ENCODE assay signal across 14 cellular contexts in genomic region chr9:113164536-113165300, GRCh38. TPM values are rescaled to one million over a fixed set of nuclear protein-coding genes. Genes with fewer than 3 reads are reported as not detected.
DNase-seq lines count a peak whose midpoint lies in the region; ATAC-seq lines count a peak whose summit lies in the region.
"Had no signal": no experiment of that assay in that cellular context is flagged by ENCODE, and none has a peak within 500 bp of the region (broad histone marks: within the 10 kb centered on the region; RNA-seq: fewer than 3 reads in every experiment).

No MANE protein-coding gene starts in this region.

- POLR2A ChIA-PET in activated CD4-positive, alpha-beta memory T cell treated with anti-CD3 and anti-CD28 coated beads for 36 hours (lab: Charles Lee) = no interaction called here

- no peaks in the 10 kb centered on the region for H3K9me3 Mint-ChIP-seq in activated CD4-positive, alpha-beta memory T cell treated with anti-CD3 and anti-CD28 coated beads for 36 hours
- no peaks in the 10 kb centered on the region for H3K9me3 Mint-ChIP-seq in stimulated activated naive B cell treated with anti-CD40 and anti-IgM and Interleukin-4, amounts not matched to agents 10 μg/mL and 1 μg/mL and 100 μg/mL, for 72 hours
- H3K9me3 Mint-ChIP-seq: CD4-positive, alpha-beta memory T cell; effector memory CD8-positive, alpha-beta T cell; naive thymus-derived CD4-positive, alpha-beta T cell; T-cell had no signal

- no peaks in the 10 kb centered on the region for H3K4me1 Mint-ChIP-seq in activated CD4-positive, alpha-beta memory T cell treated with anti-CD3 and anti-CD28 coated beads for 36 hours (ENCODE audit: low read depth)
- peaks cover 0 to 2% of the 10 kb centered on the region in 2 donors for H3K4me1 Mint-ChIP-seq in stimulated activated naive B cell treated with anti-CD40 and anti-IgM and Interleukin-4, amounts not matched to agents 10 μg/mL and 1 μg/mL and 100 μg/mL, for 72 hours
- H3K4me1 Mint-ChIP-seq: CD4-positive, alpha-beta memory T cell; naive thymus-derived CD4-positive, alpha-beta T cell; T-cell had no signal

- no peak overlapping the region for H3K27ac Mint-ChIP-seq in activated CD4-positive, alpha-beta memory T cell treated with anti-CD3 and anti-CD28 coated beads for 36 hours
- no peak overlapping the region for H3K27ac Mint-ChIP-seq in stimulated activated naive B cell treated with anti-CD40 and anti-IgM and Interleukin-4, amounts not matched to agents 10 μg/mL and 1 μg/mL and 100 μg/mL, for 72 hours
- H3K27ac Mint-ChIP-seq: effector memory CD8-positive, alpha-beta T cell; T-cell had no signal

- H3K36me3 Mint-ChIP-seq in activated CD4-positive, alpha-beta memory T cell treated with anti-CD3 and anti-CD28 coated beads for 36 hours = peaks cover 43% of the 10 kb centered on the region
- H3K36me3 Mint-ChIP-seq in stimulated activated naive B cell treated with anti-CD40 and anti-IgM and Interleukin-4, amounts not matched to agents 10 μg/mL and 1 μg/mL and 100 μg/mL, for 72 hours = peaks cover 42 to 69% of the 10 kb centered on the region in 2 donors

- no peaks in the 10 kb centered on the region for H3K27me3 Mint-ChIP-seq in activated CD4-positive, alpha-beta memory T cell treated with anti-CD3 and anti-CD28 coated beads for 36 hours
- no peaks in the 10 kb centered on the region for H3K27me3 Mint-ChIP-seq in stimulated activated naive B cell treated with anti-CD40 and anti-IgM and Interleukin-4, amounts not matched to agents 10 μg/mL and 1 μg/mL and 100 μg/mL, for 72 hours
- H3K27me3 Mint-ChIP-seq: CD4-positive, alpha-beta memory T cell; effector memory CD8-positive, alpha-beta T cell; naive thymus-derived CD4-positive, alpha-beta T cell; T-cell had no signal

- intact Hi-C loops in posterior cingulate gyrus (cut with DNase I) = loop anchor here (5.0 kb wide), 1 partner anchor 58 kb away; the partner anchor contains the start of genes FKBP15 and SLC31A1
- intact Hi-C loops in activated CD4-positive, alpha-beta memory T cell treated with anti-CD3 and anti-CD28 coated beads for 36 hours (cut with micrococcal nuclease) = no loop called here

- CTCF ChIA-PET in activated CD4-positive, alpha-beta memory T cell treated with anti-CD3 and anti-CD28 coated beads for 36 hours (lab: Charles Lee) = no interaction called here

- ATAC-seq in stimulated activated naive B cell treated with anti-CD40 and anti-IgM and Interleukin-4, amounts not matched to agents 10 μg/mL and 1 μg/mL and 100 μg/mL, for 72 hours (replicated peaks) = no peak
- ATAC-seq: effector memory CD8-positive, alpha-beta T cell; naive thymus-derived CD4-positive, alpha-beta T cell; T-cell had no signal

- no peak overlapping the region for H3K4me3 Mint-ChIP-seq in activated CD4-positive, alpha-beta memory T cell treated with anti-CD3 and anti-CD28 coated beads for 36 hours
- H3K4me3 Mint-ChIP-seq in stimulated activated naive B cell treated with anti-CD40 and anti-IgM and Interleukin-4, amounts not matched to agents 10 μg/mL and 1 μg/mL and 100 μg/mL, for 72 hours = no peak overlapping the region
- H3K4me3 Mint-ChIP-seq: CD4-positive, alpha-beta memory T cell; effector memory CD8-positive, alpha-beta T cell; naive thymus-derived CD4-positive, alpha-beta T cell; T-cell had no signal

- DNase-seq in EL = peak; percentile 23
- DNase-seq in anterior cingulate cortex (lab: John Stamatoyannopoulos, UW) = peak in 49 of 58 donors; percentile 19 to 81 (median 58)
- DNase-seq in globus pallidus (ENCODE audit: low spot score) = peak; percentile 80
- peak; percentile 53 to 93 (median 70) for DNase-seq in posterior cingulate gyrus
- no peak for DNase-seq in HuH-7 (ENCODE audit: low spot score)
- no peak for DNase-seq in activated CD4-positive, alpha-beta memory T cell treated with anti-CD3 and anti-CD28 coated beads for 36 hours
- DNase-seq in stimulated activated naive B cell treated with anti-CD40 and anti-IgM and Interleukin-4, amounts not matched to agents 10 μg/mL and 1 μg/mL and 100 μg/mL, for 72 hours = no peak
- no peak for DNase-seq in retina
- DNase-seq: activated naive CD4-positive, alpha-beta T cell treated with Interleukin-2 at 50 U/mL for 16 hours; CD4-positive, alpha-beta memory T cell; effector memory CD8-positive, alpha-beta T cell; naive thymus-derived CD4-positive, alpha-beta T cell; NCI-H1930; T-cell had no signal

RNA-seq across cellular contexts. Expression of gene SLC31A2, which starts 13.9 kb away (rescaled TPM):
- 1 to 10 TPM; 5.1 to 6.7 TPM for total RNA-seq in activated CD4-positive, alpha-beta memory T cell treated with anti-CD3 and anti-CD28 coated beads for 36 hours

RNA-seq across cellular contexts. Expression of gene FKBP15, which starts 56.4 kb away (rescaled TPM):
- total RNA-seq in activated CD4-positive, alpha-beta memory T cell treated with anti-CD3 and anti-CD28 coated beads for 36 hours = 10 to 100 TPM; 25.8 to 27.7 TPM

RNA-seq across cellular contexts. Expression of gene SLC31A1, which starts 56.6 kb away (rescaled TPM):
- total RNA-seq in activated CD4-positive, alpha-beta memory T cell treated with anti-CD3 and anti-CD28 coated beads for 36 hours = 10 to 100 TPM; 12.1 to 12.5 TPM

Comparison
In these comparisons a context has a peak if more than half of its experiments do, and no peak if none do; other contexts are left out.
1. DNase-seq: peak in EL (single experiment), anterior cingulate cortex (49 of 58), globus pallidus (single experiment) and posterior cingulate gyrus (10 of 10); none in HuH-7 (single experiment), activated CD4-positive, alpha-beta memory T cell treated with anti-CD3 and anti-CD28 coated beads for 36 hours (single experiment), stimulated activated naive B cell treated with anti-CD40 and anti-IgM and Interleukin-4, amounts not matched to agents 10 μg/mL and 1 μg/mL and 100 μg/mL, for 72 hours (single experiment) and retina (single experiment).